In the genomic region with DNA sequence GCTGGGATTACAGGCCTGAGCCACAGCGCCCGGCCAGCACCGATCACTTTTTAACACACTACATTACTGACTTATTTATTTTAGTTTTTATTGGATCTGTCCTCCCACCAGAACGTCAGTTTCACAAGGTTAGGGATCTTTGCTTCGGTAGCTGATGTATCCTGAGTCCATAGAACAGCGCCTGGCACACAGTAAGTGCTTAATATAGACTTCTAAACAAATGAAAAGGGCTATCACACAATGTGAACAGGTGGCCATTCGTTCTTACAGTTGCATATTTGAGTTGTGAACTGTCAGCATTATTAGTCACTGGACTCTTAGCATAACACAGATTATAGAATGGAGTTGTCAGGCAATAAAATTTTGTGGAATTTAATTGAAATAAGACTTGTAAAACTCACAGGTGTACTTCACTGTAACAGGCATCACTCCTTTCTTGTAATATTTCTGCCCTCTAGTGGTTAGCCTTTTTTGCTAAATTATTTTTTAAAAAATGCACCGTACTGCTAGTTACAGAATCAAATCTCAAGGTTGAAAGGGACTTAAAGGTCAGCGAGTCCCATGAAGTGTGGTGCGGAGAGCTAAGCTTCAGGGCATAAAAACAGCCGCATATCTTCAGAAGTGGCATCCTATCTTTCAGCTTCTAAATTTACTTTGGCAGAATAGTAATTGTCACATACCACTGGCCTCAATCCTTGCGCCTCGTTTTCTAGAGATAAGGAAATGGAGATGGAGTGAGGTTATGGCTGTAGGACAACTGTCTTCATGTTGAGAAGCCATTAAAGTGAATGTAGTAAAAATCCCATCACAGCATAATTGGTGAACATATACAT, we compare ENCODE assay signal across 8 cellular contexts. TPM values are rescaled to one million over a fixed set of nuclear protein-coding genes. Genes with fewer than 3 reads are reported as not detected.
DNase-seq lines count a peak whose midpoint lies in the region; ATAC-seq and TF ChIP-seq lines count a peak whose summit lies in the region.

No MANE protein-coding gene starts in this region.

- no peaks in the 10 kb centered on the region for H3K27me3 ChIP-seq in neutrophil

- peak; percentile 66 for TF ChIP-seq CTCF in neutrophil (IDR thresholded peaks at IDR 0.05)

- H3K4me1 Mint-ChIP-seq in activated T-cell treated with anti-CD3 and anti-CD28 coated beads, Interleukin-2, amount 50 U/mL, for 72 hours (ENCODE audit: low read depth), result peaks cover 31% of the 10 kb centered on the region

- no peaks in the 10 kb centered on the region for H3K9me3 Mint-ChIP-seq in activated T-cell treated with anti-CD3 and anti-CD28 coated beads, Interleukin-2, amount 50 U/mL, for 72 hours

- ATAC-seq in activated T-cell treated with anti-CD3 and anti-CD28 coated beads, Interleukin-2, amount 50 U/mL, for 72 hours (replicated peaks in 1 of 2), result no peak
- no peak for ATAC-seq in HG03097 (IDR thresholded peaks at IDR 0.05; ENCODE audit: low FRiP score, unreplicated experiment)
- ATAC-seq in GM18861 (IDR thresholded peaks at IDR 0.05; ENCODE audit: unreplicated experiment), result no peak

- H3K27me3 Mint-ChIP-seq in activated T-cell treated with anti-CD3 and anti-CD28 coated beads, Interleukin-2, amount 50 U/mL, for 72 hours (ENCODE audit: low read depth), result peaks cover 6% of the 10 kb centered on the region

- DNase-seq in activated T-cell treated with anti-CD3 and anti-CD28 coated beads, Interleukin-2, amount 50 U/mL, for 72 hours, result no peak
- no peak for DNase-seq in activated T-cell treated with anti-CD3 and anti-CD28 coated beads for 4 hours
- peak; percentile 21 for DNase-seq in NCI-H526 treated with DMSO at 0.1 percent for 48 hours (lab: John Stamatoyannopoulos, UW)
- DNase-seq in dedifferentiated amniotic fluid mesenchymal stem cell (ENCODE audit: extremely low spot score), result peak; percentile 37
- no peak for DNase-seq in HK-2 (ENCODE audit: unreplicated experiment)

- no peak overlapping the region for H3K4me3 Mint-ChIP-seq in activated T-cell treated with anti-CD3 and anti-CD28 coated beads, Interleukin-2, amount 50 U/mL, for 72 hours

- peaks cover 23 to 27% of the 10 kb centered on the region in 2 experiments for H3K4me1 ChIP-seq in neutrophil (ENCODE audit: control insufficient read depth in 1 of 2, insufficient read depth in 1 of 2, low read depth in 1 of 2, low read length in 1 of 2)

- no peak overlapping the region for H3K27ac ChIP-seq in neutrophil

- H3K9me3 ChIP-seq in neutrophil, result no peaks in the 10 kb centered on the region

- no peaks in the 10 kb centered on the region for H3K36me3 Mint-ChIP-seq in activated T-cell treated with anti-CD3 and anti-CD28 coated beads, Interleukin-2, amount 50 U/mL, for 72 hours (ENCODE audit: insufficient read depth in 2 of 2)

- H3K4me3 ChIP-seq in neutrophil (ENCODE audit: low read depth in 1 of 2, low read length in 1 of 2), result no peak overlapping the region

- H3K36me3 ChIP-seq in neutrophil, result no peaks in the 10 kb centered on the region

- peak overlapping the region; percentile 61 for H3K27ac Mint-ChIP-seq in activated T-cell treated with anti-CD3 and anti-CD28 coated beads, Interleukin-2, amount 50 U/mL, for 72 hours

RNA-seq across cellular contexts. Expression of a gene that starts 3.4 kb away (rescaled TPM):
- total RNA-seq in activated T-cell treated with anti-CD3 and anti-CD28 coated beads, Interleukin-2, amount 50 U/mL, for 72 hours, result 10 to 100 TPM; 20.3 to 22.8 TPM

Comparison
In these comparisons a context has a peak if more than half of its experiments do, and no peak if none do; other contexts are left out.
1. DNase-seq: peak in NCI-H526 treated with DMSO at 0.1 percent for 48 hours (single experiment) and dedifferentiated amniotic fluid mesenchymal stem cell (single experiment); none in activated T-cell treated with anti-CD3 and anti-CD28 coated beads, Interleukin-2, amount 50 U/mL, for 72 hours (0 of 2), activated T-cell treated with anti-CD3 and anti-CD28 coated beads for 4 hours (single experiment) and HK-2 (single experiment).